1 cellular context compared by ENCODE assay signal in genomic region chr7:5472432-5473315, GRCh38.
TF ChIP-seq lines count a peak whose summit lies in the region.

No MANE protein-coding gene starts in this region.

TF ChIP-seq in HepG2, 621 proteins besides CTCF, POLR2A, EP300 and RAD21:
- TF ChIP-seq ZNF687 (CRISPR knock-in tag; IDR thresholded peaks at IDR 0.05) (peak; percentile 15; the same call in 1 of the 2 replicates), MNT (IDR thresholded peaks at IDR 0.05) (peak; percentile 78), FOXA1 (IDR thresholded peaks at IDR 0.05) (no peak), FOXA1 (CRISPR knock-in tag; IDR thresholded peaks at IDR 0.05) (peak; percentile 16; the same call in 1 of the 2 replicates), ZBTB33 (CRISPR knock-in tag; IDR thresholded peaks at IDR 0.05) (peak; percentile 94), SMC3 (IDR thresholded peaks at IDR 0.05; ENCODE audit: low read length) (peak; percentile 17; the same call in 1 of the 2 replicates), MAFK (conservative IDR thresholded peaks at IDR 0.05 in 1 of 2, IDR thresholded peaks at IDR 0.05 in 1 of 2; ENCODE audit: low read length in 2 of 2) (0 out of 4 replicates have a peak, but pooled peaks of 1 of the 2 experiments have one; percentile 0), NFE2 (CRISPR knock-in tag; IDR thresholded peaks at IDR 0.05) (peak; percentile 55; the same call in 1 of the 2 replicates), ZNF788 (CRISPR knock-in tag; IDR thresholded peaks at IDR 0.05; ENCODE audit: borderline replicate concordance) (no peak), GATAD1 (CRISPR knock-in tag; IDR thresholded peaks at IDR 0.05) (no peak), ZBTB4 (CRISPR knock-in tag; IDR thresholded peaks at IDR 0.05; ENCODE audit: borderline replicate concordance) (0 out of 2 replicates have a peak, but pooled peaks have one; percentile 57), ZBTB38 (CRISPR knock-in tag; IDR thresholded peaks at IDR 0.05) (0 out of 2 replicates have a peak, but pooled peaks have one; percentile 31), STAG1 (CRISPR knock-in tag; IDR thresholded peaks at IDR 0.05) (peak; percentile 57), ZNF879 (CRISPR knock-in tag; IDR thresholded peaks at IDR 0.05) (no peak), SIN3A (IDR thresholded peaks at IDR 0.05; ENCODE audit: borderline replicate concordance, low read depth, low read length) (no peak), SMYD3 (CRISPR knock-in tag; IDR thresholded peaks at IDR 0.05) (no peak), NFE2L2 (IDR thresholded peaks at IDR 0.05; ENCODE audit: low read length) (peak; percentile 62; the same call in 1 of the 2 replicates)
